Comparison of ENCODE assay signal across 8 cellular contexts in genomic region chr7:96321041-96321669, GRCh38. TPM values are rescaled to one million over a fixed set of nuclear protein-coding genes. Genes with fewer than 3 reads are reported as not detected.
DNase-seq lines count a peak whose midpoint lies in the region; TF ChIP-seq lines count a peak whose summit lies in the region.

No MANE protein-coding gene starts in this region.

- WGBS in GM23248 (ENCODE audit: low coverage in 1 of 2, low lambda C conversion rate in 2 of 2, missing lambda C conversion rate in 2 of 2), 2 experiments: 0% methylated on average over 13 to 20 of the region's 22 CpGs
- WGBS in prostate gland: under 1% methylated on average over 22 of the region's 22 CpGs

- peak; percentile 78 for DNase-seq in GF-D8 (lab: John Stamatoyannopoulos, UW)
- peak; percentile 83 for DNase-seq in GM23248
- peak; percentile 84 for DNase-seq in RPMI8226
- peak in 55 of 56 donors; percentile 33 to 87 (median 73) for DNase-seq in amygdala (lab: John Stamatoyannopoulos, UW)
- peak; percentile 95 for DNase-seq in right atrium auricular region (ENCODE audit: low spot score)
- peak; percentile 89 for DNase-seq in prostate gland (ENCODE audit: low spot score)
- DNase-seq in GM19238 (ENCODE audit: insufficient read length, low spot score): no peak

- H3K27ac ChIP-seq in GM23248: peak overlapping the region; percentile 63
- H3K27ac ChIP-seq in KOPT-K1 (ENCODE audit: low read depth, low read length, poor library complexity, severe bottlenecking): peak overlapping the region; percentile 74
- peak overlapping the region; percentile 98 to 99 for H3K27ac ChIP-seq in right atrium auricular region
- peak overlapping the region; percentile 93 to 96 for H3K27ac ChIP-seq in prostate gland

- H3K27me3 ChIP-seq in GM23248 (replicated peaks; ENCODE audit: insufficient read depth) (no peaks in the 10 kb centered on the region), right atrium auricular region (no peaks in the 10 kb centered on the region), prostate gland (replicated peaks; ENCODE audit: insufficient read depth) (no peaks in the 10 kb centered on the region)

- intact Hi-C loops in prostate gland (cut with DNase I): loop anchor here (10.0 kb wide), 1 partner anchor 704 kb away; the partner anchor contains the start of gene DLX5

- peak overlapping the region; percentile 73 for H3K4me2 ChIP-seq in GM23248 (ENCODE audit: unreplicated experiment)

- peaks cover 5% of the 10 kb centered on the region; the same call in 1 of the 2 replicates for H3K4me1 ChIP-seq in GM23248 (ENCODE audit: insufficient read depth)
- peaks cover 0 to 37% of the 10 kb centered on the region in 2 donors for H3K4me1 ChIP-seq in right atrium auricular region
- peaks cover 2% of the 10 kb centered on the region for H3K4me1 ChIP-seq in prostate gland (replicated peaks)

- H3K9me3 ChIP-seq in GM23248 (ENCODE audit: low read depth): no peaks in the 10 kb centered on the region
- H3K9me3 ChIP-seq in KOPT-K1 (ENCODE audit: insufficient read depth, low read length, poor library complexity, severe bottlenecking): no peaks in the 10 kb centered on the region
- no peaks in the 10 kb centered on the region for H3K9me3 ChIP-seq in right atrium auricular region
- no peaks in the 10 kb centered on the region for H3K9me3 ChIP-seq in prostate gland

- H4K20me1 ChIP-seq in GM23248 (ENCODE audit: insufficient read depth): no peaks in the 10 kb centered on the region

- no peaks in the 10 kb centered on the region for H3K9me2 ChIP-seq in GM23248 (ENCODE audit: insufficient read depth)

- H3K9ac ChIP-seq in GM23248: peak overlapping the region; percentile 84

- H3K36me3 ChIP-seq in GM23248 (ENCODE audit: low read depth): no peaks in the 10 kb centered on the region
- H3K36me3 ChIP-seq in KOPT-K1 (ENCODE audit: insufficient read depth, low read length): no peaks in the 10 kb centered on the region
- no peaks in the 10 kb centered on the region for H3K36me3 ChIP-seq in right atrium auricular region
- no peaks in the 10 kb centered on the region for H3K36me3 ChIP-seq in prostate gland

- H2AFZ ChIP-seq in GM23248: peak overlapping the region; percentile 96

- H3F3A ChIP-seq in GM23248 (ENCODE audit: insufficient read depth): peaks cover 10% of the 10 kb centered on the region; the same call in 1 of the 2 replicates

- TF ChIP-seq CTCF in right atrium auricular region (IDR thresholded peaks at IDR 0.05) (no peak), prostate gland (IDR thresholded peaks at IDR 0.05) (no peak)

- TF ChIP-seq POLR2A in prostate gland (IDR thresholded peaks at IDR 0.05): peak; percentile 62

- peak overlapping the region; percentile 92 for H3K4me3 ChIP-seq in GM23248
- peak overlapping the region; percentile 60 to 89 for H3K4me3 ChIP-seq in right atrium auricular region
- peak overlapping the region; percentile 87 to 89 for H3K4me3 ChIP-seq in prostate gland

- peaks cover 41% of the 10 kb centered on the region for H3K79me2 ChIP-seq in GM23248 (ENCODE audit: insufficient read depth)

- in situ Hi-C loops in GM23248 (cut with MboI): no loop called here

RNA-seq across cellular contexts. Expression of gene SLC25A13, which starts 0.7 kb away (rescaled TPM):
- 9.7 and 19.1 TPM in 2 replicates for total RNA-seq in GM23248 (2014; rRNA removed; shearing (Covaris generic))
- 4.8 and 5.0 TPM in 2 replicates for polyA plus RNA-seq in GM23248 (2016; fragmentation: Nextera tagmentation; extraction: Ambion mirVana)
- total RNA-seq in right atrium auricular region: 10 to 100 TPM in 1 of 2 donors, 1 to 10 TPM in 1; 8.1 to 11.0 TPM
- total RNA-seq in prostate gland: 10 to 100 TPM; 14.4 to 41.6 TPM
